ENCODE assay signal across 8 cellular contexts in genomic region chr4:6710282-6710681, GRCh38. TPM values are rescaled to one million over a fixed set of nuclear protein-coding genes. Genes with fewer than 3 reads are reported as not detected.
DNase-seq lines count a peak whose midpoint lies in the region; ATAC-seq, FAIRE-seq and TF ChIP-seq lines count a peak whose summit lies in the region.

No MANE protein-coding gene starts in this region.

- peaks cover 30% of the 10 kb centered on the region for H3K36me3 ChIP-seq in KOPT-K1 (ENCODE audit: insufficient read depth, low read length)

- H3K27me3 Mint-ChIP-seq in neural crest cell (ENCODE audit: low read depth), result peaks cover 29% of the 10 kb centered on the region

- TF ChIP-seq CTCF in dorsolateral prefrontal cortex (IDR thresholded peaks at IDR 0.05 in 54 of 56, conservative IDR thresholded peaks at IDR 0.05 in 2 of 56; ENCODE audit: low read depth in 1 of 56, partially characterized antibody in 56 of 56), result no peak
- no peak for TF ChIP-seq CTCF in neural crest cell (conservative IDR thresholded peaks at IDR 0.05)

- H3K4me3 ChIP-seq in dorsolateral prefrontal cortex, result peak overlapping the region; percentile 57 to 99 (median 89)

- peak; percentile 40 for DNase-seq in ELF-1 (ENCODE audit: low read depth, low spot score)
- DNase-seq in dorsolateral prefrontal cortex, result no peak
- no peak for DNase-seq in neural crest cell (ENCODE audit: low read depth, low spot score)
- DNase-seq in NCI-H1105 (lab: John Stamatoyannopoulos, UW), result no peak
- no peak for DNase-seq in LoVo (ENCODE audit: low spot score)
- no peak for DNase-seq in HTR-8/SVneo (ENCODE audit: insufficient read length, low spot score)

- no peak for FAIRE-seq in HTR-8/SVneo (lab: Jason Lieb, UNC)

- H3K27ac ChIP-seq in KOPT-K1 (ENCODE audit: low read depth, low read length, poor library complexity, severe bottlenecking) (peak overlapping the region; percentile 33), dorsolateral prefrontal cortex (peak overlapping the region in 56 of 59 donors; percentile 7 to 97 (median 89))

- H3K4me3 Mint-ChIP-seq in neural crest cell, result peak overlapping the region; percentile 99

- no peaks in the 10 kb centered on the region for H3K9me3 Mint-ChIP-seq in neural crest cell

- no peak for ATAC-seq in GM21786 (IDR thresholded peaks at IDR 0.05; ENCODE audit: unreplicated experiment)

- H3K27me3 ChIP-seq in dorsolateral prefrontal cortex, result no peaks in the 10 kb centered on the region

- H3K4me1 Mint-ChIP-seq in neural crest cell, result peaks cover 42% of the 10 kb centered on the region

- intact Hi-C loops in dorsolateral prefrontal cortex (cut with DNase I), result loop anchor here (5.0 to 10.0 kb wide), 2 partner anchors 275 to 277 kb away; no protein-coding TSS in a partner anchor

- H3K36me3 Mint-ChIP-seq in neural crest cell (ENCODE audit: low read depth), result peaks cover 22% of the 10 kb centered on the region

- H3K27ac Mint-ChIP-seq in neural crest cell (ENCODE audit: unreplicated experiment), result no peak overlapping the region

- no peaks in the 10 kb centered on the region for H3K9me3 ChIP-seq in KOPT-K1 (ENCODE audit: insufficient read depth, low read length, poor library complexity, severe bottlenecking)

RNA-seq across cellular contexts. Expression of gene MRFAP1L1, which starts 0.6 kb away (rescaled TPM):
- total RNA-seq in dorsolateral prefrontal cortex (100 to 1,000 TPM in 7 of 120 experiments, 10 to 100 TPM in 113; 52.0 to 117 (median 80.0) TPM), neural crest cell (70.4 and 74.0 TPM in 2 replicates)

RNA-seq across cellular contexts. Expression of gene BLOC1S4, which starts 5.7 kb away (rescaled TPM):
- 10 to 100 TPM in 38 of 120 experiments, 1 to 10 TPM in 82; 5.0 to 12.2 (median 9.0) TPM for total RNA-seq in dorsolateral prefrontal cortex
- 23.8 and 25.1 TPM in 2 replicates for total RNA-seq in neural crest cell

RNA-seq across cellular contexts. Expression of gene S100P, which starts 16.6 kb away (rescaled TPM):
- 10 to 100 TPM in 1 of 120 experiments, 1 to 10 TPM in 41, under 1 TPM in 16, not detected in 62; 0.37 to 12.9 (median 1.8) TPM for total RNA-seq in dorsolateral prefrontal cortex
- not detected in 2 replicates for total RNA-seq in neural crest cell
